In the genomic region with DNA sequence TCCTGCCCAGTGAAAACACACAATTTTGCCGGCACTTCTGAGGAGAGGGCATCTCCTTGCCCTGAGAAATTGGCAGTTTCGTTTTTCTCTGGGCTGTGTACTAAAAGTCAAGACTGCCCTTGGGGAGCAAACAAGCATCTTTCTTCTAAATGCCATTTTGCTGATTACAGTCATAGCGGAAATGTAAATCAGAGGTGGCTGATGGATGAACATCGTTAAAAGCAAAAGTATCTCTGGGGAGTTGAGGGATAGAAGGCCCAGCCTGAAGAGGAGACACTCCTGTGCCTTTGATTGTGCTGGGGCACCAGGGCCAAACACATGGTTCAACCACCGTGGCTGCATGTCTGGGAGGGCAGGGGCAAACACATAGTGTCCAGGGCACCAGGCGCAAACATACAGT, we compare ENCODE assay signal across 1 cellular context.
A peak's percentile ranks its signal among the peaks of the same experiment; 100 is the strongest.
TF ChIP-seq lines count a peak whose summit lies in the region.

No MANE protein-coding gene starts in this region.

TF ChIP-seq in GM12878, 131 proteins besides CTCF, POLR2A, EP300 and RAD21:
- TF ChIP-seq ETV6 (conservative IDR thresholded peaks at IDR 0.05 in 1 of 2, IDR thresholded peaks at IDR 0.05 in 1 of 2; ENCODE audit: borderline replicate concordance in 1 of 2, low read depth in 1 of 2) (no peak), DPF2 (IDR thresholded peaks at IDR 0.05) (no peak), MTA2 (IDR thresholded peaks at IDR 0.05; ENCODE audit: low read depth) (peak; percentile 36; the same call in 1 of the 2 replicates), MEF2B (IDR thresholded peaks at IDR 0.05; ENCODE audit: partially characterized antibody, poor library complexity, severe bottlenecking) (peak; percentile 84), NR2F1 (conservative IDR thresholded peaks at IDR 0.05) (no peak)
- TF ChIP-seq, protein P1, sequence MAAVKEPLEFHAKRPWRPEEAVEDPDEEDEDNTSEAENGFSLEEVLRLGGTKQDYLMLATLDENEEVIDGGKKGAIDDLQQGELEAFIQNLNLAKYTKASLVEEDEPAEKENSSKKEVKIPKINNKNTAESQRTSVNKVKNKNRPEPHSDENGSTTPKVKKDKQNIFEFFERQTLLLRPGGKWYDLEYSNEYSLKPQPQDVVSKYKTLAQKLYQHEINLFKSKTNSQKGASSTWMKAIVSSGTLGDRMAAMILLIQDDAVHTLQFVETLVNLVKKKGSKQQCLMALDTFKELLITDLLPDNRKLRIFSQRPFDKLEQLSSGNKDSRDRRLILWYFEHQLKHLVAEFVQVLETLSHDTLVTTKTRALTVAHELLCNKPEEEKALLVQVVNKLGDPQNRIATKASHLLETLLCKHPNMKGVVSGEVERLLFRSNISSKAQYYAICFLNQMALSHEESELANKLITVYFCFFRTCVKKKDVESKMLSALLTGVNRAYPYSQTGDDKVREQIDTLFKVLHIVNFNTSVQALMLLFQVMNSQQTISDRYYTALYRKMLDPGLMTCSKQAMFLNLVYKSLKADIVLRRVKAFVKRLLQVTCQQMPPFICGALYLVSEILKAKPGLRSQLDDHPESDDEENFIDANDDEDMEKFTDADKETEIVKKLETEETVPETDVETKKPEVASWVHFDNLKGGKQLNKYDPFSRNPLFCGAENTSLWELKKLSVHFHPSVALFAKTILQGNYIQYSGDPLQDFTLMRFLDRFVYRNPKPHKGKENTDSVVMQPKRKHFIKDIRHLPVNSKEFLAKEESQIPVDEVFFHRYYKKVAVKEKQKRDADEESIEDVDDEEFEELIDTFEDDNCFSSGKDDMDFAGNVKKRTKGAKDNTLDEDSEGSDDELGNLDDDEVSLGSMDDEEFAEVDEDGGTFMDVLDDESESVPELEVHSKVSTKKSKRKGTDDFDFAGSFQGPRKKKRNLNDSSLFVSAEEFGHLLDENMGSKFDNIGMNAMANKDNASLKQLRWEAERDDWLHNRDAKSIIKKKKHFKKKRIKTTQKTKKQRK (IDR thresholded peaks at IDR 0.05; ENCODE audit: low read depth, low read length), result no peak
- TF ChIP-seq, protein P2, sequence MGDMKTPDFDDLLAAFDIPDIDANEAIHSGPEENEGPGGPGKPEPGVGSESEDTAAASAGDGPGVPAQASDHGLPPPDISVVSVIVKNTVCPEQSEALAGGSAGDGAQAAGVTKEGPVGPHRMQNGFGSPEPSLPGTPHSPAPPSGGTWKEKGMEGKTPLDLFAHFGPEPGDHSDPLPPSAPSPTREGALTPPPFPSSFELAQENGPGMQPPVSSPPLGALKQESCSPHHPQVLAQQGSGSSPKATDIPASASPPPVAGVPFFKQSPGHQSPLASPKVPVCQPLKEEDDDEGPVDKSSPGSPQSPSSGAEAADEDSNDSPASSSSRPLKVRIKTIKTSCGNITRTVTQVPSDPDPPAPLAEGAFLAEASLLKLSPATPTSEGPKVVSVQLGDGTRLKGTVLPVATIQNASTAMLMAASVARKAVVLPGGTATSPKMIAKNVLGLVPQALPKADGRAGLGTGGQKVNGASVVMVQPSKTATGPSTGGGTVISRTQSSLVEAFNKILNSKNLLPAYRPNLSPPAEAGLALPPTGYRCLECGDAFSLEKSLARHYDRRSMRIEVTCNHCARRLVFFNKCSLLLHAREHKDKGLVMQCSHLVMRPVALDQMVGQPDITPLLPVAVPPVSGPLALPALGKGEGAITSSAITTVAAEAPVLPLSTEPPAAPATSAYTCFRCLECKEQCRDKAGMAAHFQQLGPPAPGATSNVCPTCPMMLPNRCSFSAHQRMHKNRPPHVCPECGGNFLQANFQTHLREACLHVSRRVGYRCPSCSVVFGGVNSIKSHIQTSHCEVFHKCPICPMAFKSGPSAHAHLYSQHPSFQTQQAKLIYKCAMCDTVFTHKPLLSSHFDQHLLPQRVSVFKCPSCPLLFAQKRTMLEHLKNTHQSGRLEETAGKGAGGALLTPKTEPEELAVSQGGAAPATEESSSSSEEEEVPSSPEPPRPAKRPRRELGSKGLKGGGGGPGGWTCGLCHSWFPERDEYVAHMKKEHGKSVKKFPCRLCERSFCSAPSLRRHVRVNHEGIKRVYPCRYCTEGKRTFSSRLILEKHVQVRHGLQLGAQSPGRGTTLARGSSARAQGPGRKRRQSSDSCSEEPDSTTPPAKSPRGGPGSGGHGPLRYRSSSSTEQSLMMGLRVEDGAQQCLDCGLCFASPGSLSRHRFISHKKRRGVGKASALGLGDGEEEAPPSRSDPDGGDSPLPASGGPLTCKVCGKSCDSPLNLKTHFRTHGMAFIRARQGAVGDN (IDR thresholded peaks at IDR 0.05), result peak; percentile 62
